Comparison of ENCODE assay signal across 23 cellular contexts in the genomic region with DNA sequence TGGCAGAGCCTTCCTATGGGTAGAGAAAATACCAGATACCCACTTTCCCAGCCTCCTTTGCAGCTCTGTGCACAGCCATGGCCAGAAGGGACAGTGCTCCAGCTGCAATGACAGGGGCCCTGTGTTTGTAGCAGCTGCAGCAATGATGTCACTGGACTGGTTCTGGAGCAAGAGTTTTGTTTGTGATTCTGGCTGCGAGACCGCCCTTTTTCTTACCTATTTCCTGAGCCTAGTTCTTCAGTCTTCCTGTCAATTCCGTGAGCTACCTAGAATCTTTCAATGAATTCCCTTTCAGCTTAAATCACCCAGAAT. TPM values are rescaled to one million over a fixed set of nuclear protein-coding genes. Genes with fewer than 3 reads are reported as not detected.
DNase-seq lines count a peak whose midpoint lies in the region; ATAC-seq and TF ChIP-seq lines count a peak whose summit lies in the region.
"Had no signal": no experiment of that assay in that cellular context is flagged by ENCODE, and none has a peak within 500 bp of the region (broad histone marks: within the 10 kb centered on the region; RNA-seq: fewer than 3 reads in every experiment).

No MANE protein-coding gene starts in this region.

- no peaks in the 10 kb centered on the region for H3K36me3 ChIP-seq in lower lobe of right lung
- H3K36me3 ChIP-seq: Peyer's patch, sigmoid colon had no signal

- no peaks in the 10 kb centered on the region for H3K4me1 Mint-ChIP-seq in activated CD4-positive, alpha-beta memory T cell treated with anti-CD3 and anti-CD28 coated beads for 36 hours (ENCODE audit: low read depth)
- H3K4me1 Mint-ChIP-seq: activated CD4-positive, alpha-beta T cell treated with anti-CD3 and anti-CD28 coated beads, Interleukin-2, amount 10 ng/mL, durations not matched to agents 24 days and 14 days; activated naive CD4-positive, alpha-beta T cell treated with anti-CD3 and anti-CD28 coated beads, Interleukin-2, amount 50 U/mL, for 24 hours had no signal

- H3K9me3 ChIP-seq in lower lobe of right lung, result no peaks in the 10 kb centered on the region
- H3K9me3 ChIP-seq: Peyer's patch, sigmoid colon had no signal

- no peak overlapping the region for H3K27ac ChIP-seq in lower lobe of right lung
- H3K27ac ChIP-seq: Peyer's patch, sigmoid colon had no signal

- DNase-seq in DMS53 (lab: John Stamatoyannopoulos, UW) (peak; percentile 61), SHP77 (lab: John Stamatoyannopoulos, UW) (peak; percentile 56 to 84), head of caudate nucleus (peak; percentile 39 to 90 (median 78)), posterior cingulate gyrus (peak in 6 of 10 donors; percentile 42 to 95 (median 65)), lower lobe of right lung (no peak), GM19240 (ENCODE audit: insufficient read length, low spot score) (no peak), cerebellum (ENCODE audit: low spot score) (no peak)
- DNase-seq in activated CD4-positive, alpha-beta memory T cell treated with anti-CD3 and anti-CD28 coated beads for 36 hours, result no peak
- DNase-seq: activated CD4-positive, alpha-beta T cell treated with anti-CD3 and anti-CD28 coated beads, Interleukin-2, amount 10 ng/mL, durations not matched to agents 24 days and 14 days; activated CD8-positive, alpha-beta memory T cell treated with anti-CD3 and anti-CD28 coated beads, Interleukin-2, amount 10 ng/mL, durations not matched to agents 7 days and 5 days; CD4-positive, alpha-beta memory T cell; DMS79; effector CD8-positive, alpha-beta T cell; foreskin melanocyte; islet precursor cell; MV-4-11; NCI-H2029; NCI-H345; Peyer's patch; sigmoid colon had no signal

- no peak overlapping the region for H3K27ac Mint-ChIP-seq in activated CD4-positive, alpha-beta memory T cell treated with anti-CD3 and anti-CD28 coated beads for 36 hours
- H3K27ac Mint-ChIP-seq: activated CD4-positive, alpha-beta T cell treated with anti-CD3 and anti-CD28 coated beads, Interleukin-2, amount 10 ng/mL, durations not matched to agents 24 days and 14 days; activated CD8-positive, alpha-beta memory T cell treated with anti-CD3 and anti-CD28 coated beads, Interleukin-2, amount 10 ng/mL, durations not matched to agents 7 days and 5 days; activated naive CD4-positive, alpha-beta T cell treated with anti-CD3 and anti-CD28 coated beads, Interleukin-2, amount 50 U/mL, for 24 hours; CD4-positive, alpha-beta memory T cell; T-helper 1 cell treated with Interleukin-12 subunit alpha and Interleukin-12 subunit beta and Interleukin-4 antibody, amounts not matched to agents 30 μg/mL and 1 μg/mL, for 36 hours had no signal

- H3K27me3 Mint-ChIP-seq in activated CD4-positive, alpha-beta memory T cell treated with anti-CD3 and anti-CD28 coated beads for 36 hours, result peaks cover 1% of the 10 kb centered on the region

- H3K4me3 Mint-ChIP-seq in activated CD4-positive, alpha-beta memory T cell treated with anti-CD3 and anti-CD28 coated beads for 36 hours, result no peak overlapping the region
- H3K4me3 Mint-ChIP-seq: activated CD4-positive, alpha-beta T cell treated with anti-CD3 and anti-CD28 coated beads, Interleukin-2, amount 10 ng/mL, durations not matched to agents 24 days and 14 days; activated CD8-positive, alpha-beta memory T cell treated with anti-CD3 and anti-CD28 coated beads, Interleukin-2, amount 10 ng/mL, durations not matched to agents 7 days and 5 days; activated naive CD4-positive, alpha-beta T cell treated with anti-CD3 and anti-CD28 coated beads, Interleukin-2, amount 50 U/mL, for 24 hours; CD4-positive, alpha-beta memory T cell; T-helper 1 cell treated with Interleukin-12 subunit alpha and Interleukin-12 subunit beta and Interleukin-4 antibody, amounts not matched to agents 30 μg/mL and 1 μg/mL, for 36 hours had no signal

- no peak for ATAC-seq in lower lobe of right lung
- ATAC-seq: activated CD8-positive, alpha-beta memory T cell treated with anti-CD3 and anti-CD28 coated beads, Interleukin-2, amount 10 ng/mL, durations not matched to agents 7 days and 5 days; HCT116 had no signal

- H3K4me3 ChIP-seq in lower lobe of right lung, result no peak overlapping the region
- H3K4me3 ChIP-seq: Peyer's patch, sigmoid colon had no signal

- no peaks in the 10 kb centered on the region for H3K27me3 ChIP-seq in lower lobe of right lung (ENCODE audit: low read depth)
- H3K27me3 ChIP-seq: Peyer's patch, sigmoid colon had no signal

- no peaks in the 10 kb centered on the region for H3K4me1 ChIP-seq in lower lobe of right lung
- H3K4me1 ChIP-seq: Peyer's patch, sigmoid colon had no signal

- no peaks in the 10 kb centered on the region for H3K36me3 Mint-ChIP-seq in activated CD4-positive, alpha-beta memory T cell treated with anti-CD3 and anti-CD28 coated beads for 36 hours
- H3K36me3 Mint-ChIP-seq: activated CD8-positive, alpha-beta memory T cell treated with anti-CD3 and anti-CD28 coated beads, Interleukin-2, amount 10 ng/mL, durations not matched to agents 7 days and 5 days; activated naive CD4-positive, alpha-beta T cell treated with anti-CD3 and anti-CD28 coated beads, Interleukin-2, amount 50 U/mL, for 24 hours; CD4-positive, alpha-beta memory T cell had no signal

- CTCF ChIA-PET in activated CD4-positive, alpha-beta memory T cell treated with anti-CD3 and anti-CD28 coated beads for 36 hours (lab: Charles Lee), result interaction anchor here (1.8 kb wide), 1 partner anchor 347 kb away, joined by 6 read pairs; no protein-coding TSS in a partner anchor

- POLR2A ChIA-PET in activated CD4-positive, alpha-beta memory T cell treated with anti-CD3 and anti-CD28 coated beads for 36 hours (lab: Charles Lee), result no interaction called here

- intact Hi-C loops in head of caudate nucleus (cut with DNase I), result no loop called here
- intact Hi-C loops in posterior cingulate gyrus (cut with DNase I), result loop anchor here (2.0 kb wide), 1 partner anchor 44 kb away; no protein-coding TSS in a partner anchor
- intact Hi-C loops in lower lobe of right lung (cut with DNase I), result no loop called here
- intact Hi-C loops in activated CD4-positive, alpha-beta memory T cell treated with anti-CD3 and anti-CD28 coated beads for 36 hours (cut with micrococcal nuclease), result no loop called here

- no peaks in the 10 kb centered on the region for H3K9me3 Mint-ChIP-seq in activated CD4-positive, alpha-beta memory T cell treated with anti-CD3 and anti-CD28 coated beads for 36 hours
- H3K9me3 Mint-ChIP-seq: activated CD4-positive, alpha-beta T cell treated with anti-CD3 and anti-CD28 coated beads, Interleukin-2, amount 10 ng/mL, durations not matched to agents 24 days and 14 days; activated naive CD4-positive, alpha-beta T cell treated with anti-CD3 and anti-CD28 coated beads, Interleukin-2, amount 50 U/mL, for 24 hours; CD4-positive, alpha-beta memory T cell; T-helper 1 cell treated with Interleukin-12 subunit alpha and Interleukin-12 subunit beta and Interleukin-4 antibody, amounts not matched to agents 30 μg/mL and 1 μg/mL, for 36 hours had no signal

- TF ChIP-seq CTCF in lower lobe of right lung (IDR thresholded peaks at IDR 0.05), result no peak

RNA-seq across cellular contexts. Expression of a gene that starts 10.0 kb away (rescaled TPM):
- total RNA-seq in lower lobe of right lung, result 35.0 TPM
- 10 to 100 TPM; 23.9 to 28.6 TPM for total RNA-seq in activated CD4-positive, alpha-beta memory T cell treated with anti-CD3 and anti-CD28 coated beads for 36 hours
- 46.4 TPM for total RNA-seq in cerebellum

Comparison
In these comparisons a context has a peak if more than half of its experiments do, and no peak if none do; other contexts are left out.
1. DNase-seq: peak in DMS53 (single experiment), SHP77 (2 of 2), head of caudate nucleus (42 of 42) and posterior cingulate gyrus (6 of 10); none in lower lobe of right lung (single experiment), GM19240 (single experiment), activated CD4-positive, alpha-beta memory T cell treated with anti-CD3 and anti-CD28 coated beads for 36 hours (single experiment) and cerebellum (single experiment).